In the genomic region with DNA sequence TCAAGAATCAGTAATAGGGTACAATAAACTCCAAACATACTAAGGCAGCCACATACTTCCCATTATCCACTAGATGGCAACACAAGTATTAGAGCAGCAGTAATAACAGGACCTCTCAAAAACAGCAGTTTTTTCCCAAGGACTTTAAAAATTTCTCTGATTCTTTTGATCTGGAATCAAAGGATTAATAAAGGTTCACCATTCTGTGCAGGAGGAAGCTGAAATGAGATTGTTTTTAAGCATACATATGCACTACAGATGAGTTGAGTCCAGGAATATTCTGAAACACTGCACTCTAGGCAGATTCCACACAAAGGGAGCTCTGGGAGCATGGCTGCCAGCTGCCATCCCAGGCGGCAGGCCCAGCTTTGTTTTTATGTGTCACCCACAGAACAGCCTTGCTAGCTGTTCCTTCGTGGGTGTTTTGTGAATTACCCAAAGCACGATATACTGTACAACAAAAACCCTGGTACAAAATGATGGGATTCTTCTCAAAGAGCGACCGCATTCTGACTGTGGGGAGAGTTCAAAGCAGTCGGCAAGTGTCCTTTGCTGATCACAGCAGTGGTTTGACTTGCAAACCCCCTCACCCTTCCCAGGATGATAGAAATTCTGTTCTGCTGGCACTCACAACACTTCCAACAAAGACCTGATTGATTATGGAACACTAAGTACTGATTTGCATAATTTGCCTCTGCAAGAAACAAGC, we compare ENCODE assay signal across 10 cellular contexts.
DNase-seq lines count a peak whose midpoint lies in the region; ATAC-seq and TF ChIP-seq lines count a peak whose summit lies in the region.
"Had no signal": no experiment of that assay in that cellular context is flagged by ENCODE, and none has a peak within 500 bp of the region (broad histone marks: within the 10 kb centered on the region; RNA-seq: fewer than 3 reads in every experiment).

No MANE protein-coding gene starts in this region.

- peaks cover 10% of the 10 kb centered on the region for H3K4me1 ChIP-seq in mesodermal cell (ENCODE audit: control insufficient read depth, insufficient read depth, low read length, poor library complexity, severe bottlenecking)

- H3K27ac ChIP-seq in mesodermal cell (ENCODE audit: low read depth, low read length, severe bottlenecking), result peak overlapping the region; percentile 87

- H3K9me3 ChIP-seq in MG63 (no peaks in the 10 kb centered on the region), mesodermal cell (ENCODE audit: control insufficient read depth, low read length) (no peaks in the 10 kb centered on the region)

- CTCF ChIA-PET in BJ (lab: Yijun Ruan, JAX), result interaction anchor here (0.6 to 2.0 kb wide), 15 partner anchors 9 to 514 kb away, joined by 3 to 6 read pairs (median 4); no protein-coding TSS in a partner anchor

- no peaks in the 10 kb centered on the region; the same call in 1 of the 2 replicates for H3K36me3 ChIP-seq in BJ (ENCODE audit: control insufficient read depth, insufficient read depth, low read length)
- H3K36me3 ChIP-seq in MG63, result no peaks in the 10 kb centered on the region
- H3K36me3 ChIP-seq in mesodermal cell (ENCODE audit: control insufficient read depth, insufficient read depth, low read length), result peaks cover 4% of the 10 kb centered on the region

- 36 to 43% methylated on average over 3 to 6 of the region's 6 CpGs for WGBS in mesodermal cell (ENCODE audit: insufficient coverage in 2 of 2), 2 experiments

- no peak for ATAC-seq in HG02623 (IDR thresholded peaks at IDR 0.05; ENCODE audit: unreplicated experiment)
- no peak for ATAC-seq in GM19455 (IDR thresholded peaks at IDR 0.05; ENCODE audit: unreplicated experiment)

- DNase-seq in BJ (ENCODE audit: low read depth) (peak; percentile 11), MG63 (peak; percentile 16), cerebellum (ENCODE audit: low spot score) (peak; percentile 16), kidney tubule cell (ENCODE audit: low spot score) (no peak)
- no peak for DNase-seq in central memory CD4-positive, alpha-beta T cell
- DNase-seq: Karpas-422, small intestine had no signal

- POLR2A ChIA-PET in BJ (lab: Charles Lee), result no interaction called here

- H3K4me3 ChIP-seq in BJ (ENCODE audit: low read depth, low read length), result no peak overlapping the region
- no peak overlapping the region for H3K4me3 ChIP-seq in MG63
- no peak overlapping the region for H3K4me3 ChIP-seq in mesodermal cell (ENCODE audit: extremely low read depth, insufficient read depth, low read length, poor library complexity, severe bottlenecking)

- no peaks in the 10 kb centered on the region for H3K27me3 ChIP-seq in BJ (ENCODE audit: control insufficient read depth, insufficient read depth, low read length)
- H3K27me3 ChIP-seq in MG63, result no peaks in the 10 kb centered on the region

- peak; percentile 67 for TF ChIP-seq CTCF in BJ (IDR thresholded peaks at IDR 0.05; ENCODE audit: insufficient read depth, low read depth, low read length)

Comparison
In these comparisons a context has a peak if more than half of its experiments do, and no peak if none do; other contexts are left out.
1. DNase-seq: peak in BJ (single experiment), MG63 (single experiment) and cerebellum (single experiment); none in central memory CD4-positive, alpha-beta T cell (single experiment) and kidney tubule cell (single experiment).